In the genomic region with DNA sequence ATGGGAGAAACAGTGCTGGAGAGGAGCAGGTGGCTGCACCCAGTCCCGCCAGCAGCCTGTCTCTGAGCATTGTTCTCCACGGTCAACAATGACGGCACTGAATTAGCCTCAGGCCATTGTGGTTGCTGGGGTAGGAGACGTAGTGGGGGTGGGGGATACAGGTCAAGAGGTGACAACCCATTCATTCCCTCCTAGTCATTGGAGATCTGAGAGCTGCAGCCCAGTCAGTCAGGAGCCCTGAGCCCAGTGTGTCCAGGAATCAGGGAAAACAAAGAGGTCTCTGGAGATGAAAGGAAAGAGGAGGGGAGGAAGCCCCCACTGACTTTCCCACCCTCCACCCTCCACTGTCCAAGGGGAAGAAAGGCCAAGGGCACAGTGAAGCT, we compare ENCODE assay signal across 16 cellular contexts. TPM values are rescaled to one million over a fixed set of nuclear protein-coding genes. Genes with fewer than 3 reads are reported as not detected.
DNase-seq lines count a peak whose midpoint lies in the region; TF ChIP-seq lines count a peak whose summit lies in the region.
"Had no signal": no experiment of that assay in that cellular context is flagged by ENCODE, and none has a peak within 500 bp of the region (broad histone marks: within the 10 kb centered on the region; RNA-seq: fewer than 3 reads in every experiment).

No MANE protein-coding gene starts in this region.

- H2AK5ac ChIP-seq in mesendoderm (ENCODE audit: low read length): peak overlapping the region; percentile 48

- DNase-seq in EH (ENCODE audit: low read depth): peak; percentile 25
- DNase-seq in M059J (ENCODE audit: low read depth): peak; percentile 87
- peak; percentile 60 for DNase-seq in ecto neural progenitor cell (ENCODE audit: low spot score)
- peak; percentile 94 for DNase-seq in mesendoderm
- no peak for DNase-seq in chondrocyte (ENCODE audit: low spot score)
- no peak for DNase-seq in NCI-H1105 treated with DMSO at 0.1 percent for 48 hours (lab: John Stamatoyannopoulos, UW)
- DNase-seq in NCI-H82 treated with DMSO at 0.1 percent for 48 hours (lab: John Stamatoyannopoulos, UW; ENCODE audit: unreplicated experiment): no peak
- no peak for DNase-seq in colonic mucosa
- DNase-seq: activated CD8-positive, alpha-beta T cell treated with anti-CD3 and anti-CD28 coated beads, Interleukin-2, amount 10 ng/mL, durations not matched to agents 7 days and 5 days; activated effector memory CD4-positive, alpha-beta T cell treated with Interleukin-2 at 50 U/mL for 16 hours; GM23248; NCI-H187 treated with DMSO at 0.1 percent for 48 hours; NK-92 treated with Interleukin-12 subunit alpha and Interleukin-12 subunit beta, amount 100 ng/mL, for 24 hours had no signal

- H3K27me3 ChIP-seq in mesendoderm (ENCODE audit: insufficient read depth, low read length, poor library complexity) (no peaks in the 10 kb centered on the region), colonic mucosa (no peaks in the 10 kb centered on the region)
- H3K27me3 ChIP-seq: ascending aorta, pancreas had no signal

- H3K4me3 Mint-ChIP-seq in chondrocyte (ENCODE audit: unreplicated experiment): no peak overlapping the region
- H3K4me3 Mint-ChIP-seq: activated CD8-positive, alpha-beta T cell treated with anti-CD3 and anti-CD28 coated beads, Interleukin-2, amount 10 ng/mL, durations not matched to agents 7 days and 5 days; mesothelial cell of epicardium had no signal

- peak overlapping the region; percentile 86 for H3K27ac ChIP-seq in mesendoderm (ENCODE audit: low read depth, low read length)
- no peak overlapping the region for H3K27ac ChIP-seq in colonic mucosa
- H3K27ac ChIP-seq: ascending aorta, GM23248 had no signal

- no peak overlapping the region for H3K27ac Mint-ChIP-seq in chondrocyte (ENCODE audit: unreplicated experiment)
- H3K27ac Mint-ChIP-seq: mesothelial cell of epicardium had no signal

- no peaks in the 10 kb centered on the region for H3K79me2 ChIP-seq in mesendoderm (ENCODE audit: control insufficient read depth, insufficient read depth, low read length)

- H3K27me3 Mint-ChIP-seq in chondrocyte (ENCODE audit: low read depth): no peaks in the 10 kb centered on the region

- H3K36me3 ChIP-seq in mesendoderm (ENCODE audit: control insufficient read depth, insufficient read depth, low read length) (no peaks in the 10 kb centered on the region), colonic mucosa (no peaks in the 10 kb centered on the region)
- H3K36me3 ChIP-seq: pancreas had no signal

- peak overlapping the region; percentile 38 for H3K9ac ChIP-seq in mesendoderm (ENCODE audit: low read length)
- no peak overlapping the region for H3K9ac ChIP-seq in colonic mucosa (ENCODE audit: low read depth in 2 of 2, low read length in 2 of 2)
- H3K9ac ChIP-seq: GM23248 had no signal

- H3K4me1 ChIP-seq in mesendoderm (ENCODE audit: control insufficient read depth, low read depth, low read length) (peaks cover 22% of the 10 kb centered on the region), colonic mucosa (no peaks in the 10 kb centered on the region)

- H3K4me1 Mint-ChIP-seq in chondrocyte (ENCODE audit: low read depth): peaks cover 24% of the 10 kb centered on the region

- H2BK5ac ChIP-seq in mesendoderm (ENCODE audit: low read length): peak overlapping the region; percentile 75

- H3K18ac ChIP-seq in mesendoderm (ENCODE audit: low read length): no peak overlapping the region

- H3K4ac ChIP-seq in mesendoderm (ENCODE audit: low read depth, low read length): no peak overlapping the region

- H3K79me1 ChIP-seq in mesendoderm (ENCODE audit: low read length): no peaks in the 10 kb centered on the region

- H3K9me3 ChIP-seq in colonic mucosa: no peaks in the 10 kb centered on the region
- H3K9me3 ChIP-seq: ascending aorta, pancreas had no signal

- no peak overlapping the region for H4K8ac ChIP-seq in mesendoderm (ENCODE audit: low read depth, low read length)

- H4K5ac ChIP-seq in mesendoderm (ENCODE audit: low read length): no peak overlapping the region

- peak overlapping the region; percentile 73 for H3K56ac ChIP-seq in mesendoderm (ENCODE audit: low read length)

- no peak overlapping the region for H2BK15ac ChIP-seq in mesendoderm (replicated peaks; ENCODE audit: low read depth)

- H3K36me3 Mint-ChIP-seq in chondrocyte (ENCODE audit: low read depth): peaks cover 8% of the 10 kb centered on the region

- H3K4me3 ChIP-seq in mesendoderm (ENCODE audit: low read length) (no peak overlapping the region), colonic mucosa (no peak overlapping the region)
- H3K4me3 ChIP-seq: ascending aorta, GM23248, pancreas had no signal

- no CpG with 5 or more reads among the region's 4 CpGs for WGBS in mesendoderm (ENCODE audit: extremely low coverage, insufficient coverage, low lambda C conversion rate)

- H3K4me2 ChIP-seq in mesendoderm (ENCODE audit: low read length): peak overlapping the region; percentile 5

- TF ChIP-seq CTCF in chondrocyte (IDR thresholded peaks at IDR 0.05) (no peak), colonic mucosa (IDR thresholded peaks at IDR 0.05) (no peak)

- no peak overlapping the region for H3K23ac ChIP-seq in mesendoderm (ENCODE audit: low read length)

- intact Hi-C loops in colonic mucosa (cut with DNase I): no loop called here

- no peak overlapping the region for H2BK120ac ChIP-seq in mesendoderm (ENCODE audit: low read depth, low read length)

- H3K9me3 Mint-ChIP-seq in chondrocyte (ENCODE audit: low read depth): no peaks in the 10 kb centered on the region
- H3K9me3 Mint-ChIP-seq: mesothelial cell of epicardium had no signal

RNA-seq across cellular contexts. Expression of gene SMIM12, which starts 15.3 kb away (rescaled TPM):
- total RNA-seq in M059J (2014; rRNA removed; shearing (Covaris generic)): 36.1 and 44.9 TPM in 2 replicates
- 21.5 TPM for polyA plus RNA-seq in mesendoderm (2013, experiment 1 of 2)
- 21.9 TPM for polyA plus RNA-seq in mesendoderm (2013, experiment 2 of 2)
- 39.6 to 41.4 TPM (median 40.6 TPM) in 3 replicates for total RNA-seq in chondrocyte
- total RNA-seq in colonic mucosa: 10 to 100 TPM; 49.6 to 55.2 TPM

RNA-seq across cellular contexts. Expression of gene GJA4, which starts 51.4 kb away (rescaled TPM):
- not detected in 2 replicates for total RNA-seq in M059J (2014; rRNA removed; shearing (Covaris generic))
- 0.81 TPM for polyA plus RNA-seq in mesendoderm (2013, experiment 1 of 2)
- polyA plus RNA-seq in mesendoderm (2013, experiment 2 of 2): 0.83 TPM
- total RNA-seq in chondrocyte (0.87 to 11.6 TPM (median 10.7 TPM) in 3 replicates), colonic mucosa (1 to 10 TPM; 2.3 to 3.5 TPM)
- total RNA-seq: activated CD8-positive, alpha-beta T cell treated with anti-CD3 and anti-CD28 coated beads, Interleukin-2, amount 10 ng/mL, durations not matched to agents 7 days and 5 days; GM23248; mesothelial cell of epicardium had no signal
- polyA plus RNA-seq: GM23248 had no signal

Comparison
In these comparisons a context has a peak if more than half of its experiments do, and no peak if none do; other contexts are left out.
1. DNase-seq: peak in EH (single experiment), M059J (single experiment), ecto neural progenitor cell (single experiment) and mesendoderm (single experiment); none in chondrocyte (single experiment), NCI-H1105 treated with DMSO at 0.1 percent for 48 hours (single experiment), NCI-H82 treated with DMSO at 0.1 percent for 48 hours (single experiment) and colonic mucosa (single experiment).